21 cellular contexts compared by ENCODE assay signal in the genomic region with DNA sequence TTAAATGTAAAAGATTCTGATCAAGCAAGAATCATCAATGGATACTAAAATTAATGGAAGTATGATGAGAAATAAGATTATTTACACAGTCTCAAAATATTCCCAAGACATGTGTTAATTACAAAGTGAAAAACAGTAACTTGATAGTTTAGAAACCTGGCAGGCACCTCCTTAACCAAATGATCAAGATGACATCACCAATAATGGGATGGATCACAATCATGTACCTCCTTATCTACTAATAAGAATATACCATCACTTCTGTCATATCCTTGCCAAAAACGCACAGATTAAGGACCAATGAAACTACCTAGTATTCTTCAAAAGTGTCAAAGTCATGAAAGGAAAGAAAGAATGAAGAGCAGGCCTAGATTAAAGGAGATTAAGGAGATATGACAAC. TPM values are rescaled to one million over a fixed set of nuclear protein-coding genes. Genes with fewer than 3 reads are reported as not detected.
A peak's percentile ranks its signal among the peaks of the same experiment; 100 is the strongest.
DNase-seq lines count a peak whose midpoint lies in the region; ATAC-seq, FAIRE-seq and TF ChIP-seq lines count a peak whose summit lies in the region.
"Had no signal": no experiment of that assay in that cellular context is flagged by ENCODE, and none has a peak within 500 bp of the region (broad histone marks: within the 10 kb centered on the region; RNA-seq: fewer than 3 reads in every experiment).

No MANE protein-coding gene starts in this region.

- H2AFZ ChIP-seq in HepG2 (ENCODE audit: low read length) = no peak overlapping the region
- H2AFZ ChIP-seq in H9 (ENCODE audit: low read length) = no peak overlapping the region

- no peak overlapping the region for H3K4me2 ChIP-seq in HepG2 (ENCODE audit: low read depth, low read length)
- H3K4me2 ChIP-seq in H9 (ENCODE audit: insufficient read depth, insufficient read length, low read length) = no peak overlapping the region
- H3K4me2 ChIP-seq: A549; BLaER1 treated with 17β-estradiol and CSF1 and Interleukin-3, amounts not matched to agents 10 nM and 100 nM had no signal

- no peaks in the 10 kb centered on the region for H3K23me2 ChIP-seq in H9 (ENCODE audit: insufficient read length, low read depth, low read length, poor library complexity, severe bottlenecking)

- TF ChIP-seq CTCF in HepG2 (CRISPR knock-in tag; IDR thresholded peaks at IDR 0.05) (no peak), right lobe of liver (IDR thresholded peaks at IDR 0.05) (no peak), H9 (conservative IDR thresholded peaks at IDR 0.05) (no peak)

- H3K4me3 Mint-ChIP-seq in H9 = no peak overlapping the region
- H3K4me3 Mint-ChIP-seq: B cell; CD4-positive, alpha-beta T cell; CD8-positive, alpha-beta T cell had no signal

- no peak overlapping the region for H3K14ac ChIP-seq in H9 (ENCODE audit: insufficient read depth, low read length)

- in situ Hi-C loops in HepG2 (cut with HindIII; ENCODE audit: extremely low pct_ligation_motif_present, low pct_unique_long_range_greater_than_20kb) = no loop called here

- H4K5ac ChIP-seq in H9 (ENCODE audit: insufficient read length, low read depth, low read length) = no peak overlapping the region

- H3K4me1 ChIP-seq in HepG2 (ENCODE audit: insufficient read depth, low read length) = 0 out of 2 replicates have a peak, but pooled peaks cover 8% of the 10 kb centered on the region
- no peaks in the 10 kb centered on the region for H3K4me1 ChIP-seq in right lobe of liver
- H3K4me1 ChIP-seq in H9 (ENCODE audit: insufficient read depth, low read length) = no peaks in the 10 kb centered on the region
- H3K4me1 ChIP-seq: BLaER1 treated with 17β-estradiol and CSF1 and Interleukin-3, amounts not matched to agents 10 nM and 100 nM had no signal

- ATAC-seq in HepG2 (no peak), right lobe of liver (no peak)
- ATAC-seq: A549; CD8-positive, alpha-beta T cell had no signal

- H3K27ac ChIP-seq in HepG2 (ENCODE audit: extremely low read length, insufficient read depth, low read length) (no peak overlapping the region), right lobe of liver (no peak overlapping the region), H9 (ENCODE audit: insufficient read length, low read depth, low read length) (no peak overlapping the region)
- H3K27ac ChIP-seq: 22Rv1; A549; BLaER1 treated with 17β-estradiol and CSF1 and Interleukin-3, amounts not matched to agents 10 nM and 100 nM; C4-2B had no signal

- intact Hi-C loops in HepG2 (cut with micrococcal nuclease; ENCODE audit: unreplicated experiment) = no loop called here
- intact Hi-C loops in right lobe of liver (cut with DNase I) = no loop called here

- H3K9me3 ChIP-seq in HepG2 (ENCODE audit: low read length) = no peaks in the 10 kb centered on the region
- no peaks in the 10 kb centered on the region for H3K9me3 ChIP-seq in right lobe of liver
- no peaks in the 10 kb centered on the region for H3K9me3 ChIP-seq in H9 (ENCODE audit: control insufficient read depth, low read depth, low read length)
- H3K9me3 ChIP-seq: A549; BLaER1 treated with 17β-estradiol and CSF1 and Interleukin-3, amounts not matched to agents 10 nM and 100 nM; Caco-2 had no signal

- H3K4me1 Mint-ChIP-seq in H9 = peaks cover 9 to 14% of the 10 kb centered on the region in 2 experiments
- H3K4me1 Mint-ChIP-seq: B cell had no signal

- H4K20me1 ChIP-seq in HepG2 (ENCODE audit: insufficient read depth, low read length) = no peaks in the 10 kb centered on the region
- H4K20me1 ChIP-seq in H9 (ENCODE audit: control insufficient read depth, insufficient read depth, insufficient read length) = no peaks in the 10 kb centered on the region

- H3K9ac ChIP-seq in HepG2 (ENCODE audit: insufficient read depth, low read depth, low read length) = no peak overlapping the region
- H3K9ac ChIP-seq in H9 (ENCODE audit: extremely low read depth, insufficient read length, low read length) = no peak overlapping the region
- H3K9ac ChIP-seq: BLaER1 treated with 17β-estradiol and CSF1 and Interleukin-3, amounts not matched to agents 10 nM and 100 nM had no signal

- H3K23ac ChIP-seq in H9 (ENCODE audit: insufficient read length, low read depth, low read length) = no peak overlapping the region

- TF ChIP-seq RAD21 in HepG2 (CRISPR knock-in tag; IDR thresholded peaks at IDR 0.05) = no peak

- H3K36me3 Mint-ChIP-seq in H9 (ENCODE audit: insufficient read depth in 1 of 3, low read depth in 3 of 3) = peaks cover 0 to 9% (median 4%) of the 10 kb centered on the region in 3 experiments; a peak in 4 of 7 replicates
- H3K36me3 Mint-ChIP-seq: CD8-positive, alpha-beta T cell had no signal

- TF ChIP-seq EP300 in HepG2 (IDR thresholded peaks at IDR 0.05; ENCODE audit: low read depth in 2 of 2, low read length in 2 of 2) = no peak
- TF ChIP-seq EP300 in HepG2 (CRISPR knock-in tag; IDR thresholded peaks at IDR 0.05; ENCODE audit: borderline replicate concordance) = no peak

- no peak for TF ChIP-seq POLR2A in HepG2 (IDR thresholded peaks at IDR 0.05; ENCODE audit: insufficient read depth in 1 of 2, low read depth in 2 of 2, low read length in 2 of 2)
- no peak for TF ChIP-seq POLR2A in right lobe of liver (IDR thresholded peaks at IDR 0.05)

- no peak overlapping the region for H2BK15ac ChIP-seq in H9 (ENCODE audit: low read depth, low read length)

- H3K4ac ChIP-seq in H9 (ENCODE audit: low read depth, low read length) = no peak overlapping the region

- H3K56ac ChIP-seq in H9 (ENCODE audit: insufficient read length, low read depth, low read length) = no peak overlapping the region

- H4K91ac ChIP-seq in H9 (ENCODE audit: insufficient read length, low read depth, low read length) = no peak overlapping the region

- BruUV-seq in HepG2 (replicated peaks; lab: Mats Ljungman, UMichigan) = no TSS peak

- FAIRE-seq in HepG2 (lab: Jason Lieb, UNC) = no peak
- FAIRE-seq in islet of Langerhans (lab: Jason Lieb, UNC) = peak; percentile 49
- FAIRE-seq: A549, D721Med, G401.6, GM12891, GM19239 had no signal

- H2BK120ac ChIP-seq in H9 (ENCODE audit: low read depth, low read length, poor library complexity, severe bottlenecking) = no peak overlapping the region

- H3K79me2 ChIP-seq in HepG2 (ENCODE audit: insufficient read depth, low read length) (no peaks in the 10 kb centered on the region), H9 (ENCODE audit: insufficient read depth, low read length) (no peaks in the 10 kb centered on the region; the same call in 1 of the 2 replicates)

- H2AK5ac ChIP-seq in H9 (ENCODE audit: insufficient read length, low read length) = no peak overlapping the region

- H3T11ph ChIP-seq in H9 (ENCODE audit: low read length) = no peak overlapping the region

- H3K27me3 Mint-ChIP-seq in H9 (ENCODE audit: low read depth) = no peaks in the 10 kb centered on the region
- H3K27me3 Mint-ChIP-seq: B cell; CD4-positive, alpha-beta T cell had no signal

- H3K27ac Mint-ChIP-seq in H9 = no peak overlapping the region
- H3K27ac Mint-ChIP-seq: B cell; CD4-positive, alpha-beta T cell; CD8-positive, alpha-beta T cell had no signal

- CTCF ChIA-PET in HepG2 (lab: Yijun Ruan, JAX; ENCODE audit: low intra/inter-chr PET ratio, low total read pairs) = no interaction called here

- no peak overlapping the region for H3K18ac ChIP-seq in H9 (ENCODE audit: insufficient read length, low read depth, low read length)

- DNase-seq in HepG2 (ENCODE audit: low spot score) (no peak), right lobe of liver (no peak), H9 (no peak), NOMO-1 (lab: John Stamatoyannopoulos, UW; ENCODE audit: unreplicated experiment in 2 of 2) (no peak)
- DNase-seq: AML-193; Caco-2; Calu3; CD4-positive, alpha-beta T cell; CD8-positive, alpha-beta T cell; DMS79 treated with DMSO at 0.1 percent for 48 hours; GF-D8 had no signal

- no peaks in the 10 kb centered on the region for H3K27me3 ChIP-seq in HepG2 (ENCODE audit: control insufficient read depth in 1 of 2, insufficient read depth in 2 of 2, low read length in 2 of 2)
- no peaks in the 10 kb centered on the region for H3K27me3 ChIP-seq in right lobe of liver
- H3K27me3 ChIP-seq in H9 (ENCODE audit: insufficient read depth, low read length) = no peaks in the 10 kb centered on the region
- H3K27me3 ChIP-seq: BLaER1 treated with 17β-estradiol and CSF1 and Interleukin-3, amounts not matched to agents 10 nM and 100 nM had no signal

- H3K36me3 ChIP-seq in HepG2 (replicated peaks in 1 of 2; ENCODE audit: control insufficient read depth in 1 of 2, insufficient read depth in 2 of 2, low read length in 2 of 2) (no peaks in the 10 kb centered on the region), right lobe of liver (no peaks in the 10 kb centered on the region)

- no peaks in the 10 kb centered on the region for H3K9me3 Mint-ChIP-seq in H9
- H3K9me3 Mint-ChIP-seq: CD4-positive, alpha-beta T cell; CD8-positive, alpha-beta T cell had no signal

- H2BK12ac ChIP-seq in H9 (ENCODE audit: insufficient read length, low read depth, low read length) = no peak overlapping the region

- peaks cover 2% of the 10 kb centered on the region for H3K79me1 ChIP-seq in H9 (ENCODE audit: insufficient read depth, low read depth, low read length, poor library complexity, severe bottlenecking)

- WGBS in HepG2 (ENCODE audit: low lambda C conversion rate) = 96% methylated on average over 1 of the region's 1 CpG
- WGBS in right lobe of liver (ENCODE audit: insufficient coverage, low coverage, low lambda C conversion rate, missing lambda C conversion rate) = 67% methylated on average over 1 of the region's 1 CpG
- WGBS in H9 (ENCODE audit: extremely low coverage, insufficient read length, low lambda C conversion rate) = no CpG with 5 or more reads among the region's 1 CpG

- no peak overlapping the region for H2BK20ac ChIP-seq in H9 (ENCODE audit: low read depth, low read length, poor library complexity, severe bottlenecking)

- POLR2A ChIA-PET in HepG2 (lab: Yijun Ruan, JAX) = no interaction called here

- no peak overlapping the region for H2BK5ac ChIP-seq in H9 (ENCODE audit: insufficient read length, low read length)

- H4K8ac ChIP-seq in H9 (replicated peaks; ENCODE audit: insufficient read length, low read depth, low read length) = no peak overlapping the region

- H3K4me3 ChIP-seq in HepG2 (replicated peaks in 1 of 3; ENCODE audit: insufficient read depth in 1 of 3, low read depth in 2 of 3, low read length in 3 of 3) = no peak overlapping the region
- H3K4me3 ChIP-seq in right lobe of liver = no peak overlapping the region
- H3K4me3 ChIP-seq: A549; BLaER1 treated with 17β-estradiol and CSF1 and Interleukin-3, amounts not matched to agents 10 nM and 100 nM had no signal

RNA-seq across cellular contexts. Expression of gene TSC22D1, which starts 30.0 kb away (rescaled TPM):
- total RNA-seq in HepG2 (2016; rRNA removed; fragmentation: Illumina TruSeq; extraction: Trizol) = 30.5 and 35.7 TPM in 2 replicates
- total RNA-seq in HepG2 (2016; cell fraction: cytosol; rRNA removed; fragmentation: Illumina TruSeq; extraction: Trizol; ENCODE audit: low read depth) = 11.4 and 13.9 TPM in 2 replicates
- total RNA-seq in HepG2 (2016; cell fraction: insoluble cytoplasmic fraction; rRNA removed; fragmentation: Illumina TruSeq; extraction: Trizol) = 28.3 and 38.2 TPM in 2 replicates
- 20.4 and 23.7 TPM in 2 replicates for total RNA-seq in HepG2 (2016; cell fraction: membrane; rRNA removed; fragmentation: Illumina TruSeq; extraction: Trizol)
- 71.4 and 72.8 TPM in 2 replicates for total RNA-seq in HepG2 (2016; cell fraction: nucleus; rRNA removed; fragmentation: Illumina TruSeq; extraction: Trizol)
- polyA plus RNA-seq in HepG2 (2011; rRNA removed) = 18.4 and 19.0 TPM in 2 replicates
- 11.7 and 19.6 TPM in 2 replicates for polyA plus RNA-seq in HepG2 (2011; cell fraction: cytosol; rRNA removed)
- 13.6 and 16.9 TPM in 2 replicates for polyA plus RNA-seq in HepG2 (2011; cell fraction: nucleus; rRNA removed)
- polyA plus RNA-seq in HepG2 (2012) = 17.7 and 20.7 TPM in 2 replicates
- polyA plus RNA-seq in HepG2 (2016; cell fraction: cytosol; fragmentation: Illumina TruSeq; extraction: Trizol; ENCODE audit: low read depth) = 4.4 and 4.6 TPM in 2 replicates
- 29.6 and 30.4 TPM in 2 replicates for polyA plus RNA-seq in HepG2 (2016; cell fraction: insoluble cytoplasmic fraction; fragmentation: Illumina TruSeq; extraction: Trizol; ENCODE audit: low read depth)
- polyA plus RNA-seq in HepG2 (2016; cell fraction: membrane; fragmentation: Illumina TruSeq; extraction: Trizol; ENCODE audit: low read depth) = 9.6 and 11.0 TPM in 2 replicates
- polyA plus RNA-seq in HepG2 (2016; cell fraction: nucleus; fragmentation: Illumina TruSeq; extraction: Trizol; ENCODE audit: insufficient read depth, low read depth) = 60.2 and 60.7 TPM in 2 replicates
- 19.1 and 97.0 TPM in 2 replicates for polyA minus RNA-seq in HepG2 (2011; rRNA and poly(A)+ RNA removed; ENCODE audit: low replicate concordance)
- polyA minus RNA-seq in HepG2 (2011; cell fraction: cytosol; rRNA and poly(A)+ RNA removed) = 11.3 and 14.3 TPM in 2 replicates
- 71.1 and 75.1 TPM in 2 replicates for polyA minus RNA-seq in HepG2 (2011; cell fraction: nucleus; rRNA and poly(A)+ RNA removed)
- total RNA-seq in right lobe of liver = 10 to 100 TPM; 21.2 to 44.4 (median 27.9) TPM
- total RNA-seq in H9 (2021) = 72.9 and 76.7 TPM in 2 replicates
